ENCODE assay signal across 24 cellular contexts in genomic region chr6:167720456-167721285, GRCh38.
DNase-seq lines count a peak whose midpoint lies in the region; FAIRE-seq and TF ChIP-seq lines count a peak whose summit lies in the region.
"Had no signal": no experiment of that assay in that cellular context is flagged by ENCODE, and none has a peak within 500 bp of the region (broad histone marks: within the 10 kb centered on the region; RNA-seq: fewer than 3 reads in every experiment).

No MANE protein-coding gene starts in this region.

- peak; percentile 45 for DNase-seq in activated effector memory CD4-positive, alpha-beta T cell treated with anti-CD3 and anti-CD28 coated beads, Interleukin-2, amount 50 U/mL, for 16 hours
- DNase-seq in activated effector memory CD4-positive, alpha-beta T cell treated with Interleukin-2 at 50 U/mL for 16 hours, result no peak
- DNase-seq in islet precursor cell (peak; percentile 51), type B pancreatic cell (ENCODE audit: extremely low spot score, unreplicated experiment) (peak; percentile 48), OCI-LY7 (ENCODE audit: low spot score) (no peak), small intestine (no peak), SIG-M5 (lab: John Stamatoyannopoulos, UW) (no peak)
- DNase-seq: Calu3; CD8-positive, alpha-beta memory T cell; DMS153; H9; HFFc6; MM.1S; NCI-H1048; NCI-H1436; NCI-H187 treated with DMSO at 0.1 percent for 48 hours; NCI-H2227 treated with DMSO at 0.1 percent for 48 hours; NCI-H82 had no signal

- H3K4me3 Mint-ChIP-seq in nephron, result no peak overlapping the region
- H3K4me3 Mint-ChIP-seq in type B pancreatic cell, result no peak overlapping the region
- H3K4me3 Mint-ChIP-seq: CD8-positive, alpha-beta memory T cell; H9; HFFc6 had no signal

- H3K27me3 Mint-ChIP-seq in nephron (ENCODE audit: low read depth) (peaks cover 20% of the 10 kb centered on the region), type B pancreatic cell (peaks cover 4% of the 10 kb centered on the region)

- no TSS peak for BruUV-seq in OCI-LY7 (replicated peaks; lab: Mats Ljungman, UMichigan)

- CTCF ChIA-PET in OCI-LY7 (lab: Charles Lee; ENCODE audit: unreplicated experiment), result no interaction called here

- no peaks in the 10 kb centered on the region for H3K27me3 ChIP-seq in small intestine (ENCODE audit: control insufficient read depth in 2 of 2, insufficient read depth in 2 of 2, low read length in 2 of 2)
- H3K27me3 ChIP-seq: Peyer's patch had no signal

- intact Hi-C loops in OCI-LY7 (cut with micrococcal nuclease; ENCODE audit: unreplicated experiment), result no loop called here

- H3K9me3 ChIP-seq in OCI-LY7 (ENCODE audit: low read length), result no peaks in the 10 kb centered on the region
- no peaks in the 10 kb centered on the region for H3K9me3 ChIP-seq in small intestine (ENCODE audit: control insufficient read depth, low read depth)

- no peaks in the 10 kb centered on the region for H3K79me2 ChIP-seq in OCI-LY7 (ENCODE audit: insufficient read depth, low read depth, low read length)

- no peak for TF ChIP-seq CTCF in nephron (IDR thresholded peaks at IDR 0.05; ENCODE audit: unreplicated experiment in 3 of 3)
- no peak for TF ChIP-seq CTCF in type B pancreatic cell (conservative IDR thresholded peaks at IDR 0.05)
- no peak for TF ChIP-seq CTCF in OCI-LY7 (conservative IDR thresholded peaks at IDR 0.05; ENCODE audit: low read length)

- H3K27ac ChIP-seq in OCI-LY7 (ENCODE audit: low read depth, low read length, poor library complexity, severe bottlenecking) (no peak overlapping the region), small intestine (ENCODE audit: low read depth in 1 of 2, low read length in 1 of 2) (no peak overlapping the region)
- H3K27ac ChIP-seq: C4-2B, Peyer's patch had no signal

- H3K9me2 ChIP-seq in OCI-LY7 (ENCODE audit: insufficient read depth, low read length), result no peaks in the 10 kb centered on the region

- H3K4me1 ChIP-seq in OCI-LY7 (ENCODE audit: insufficient read depth, low read length, poor library complexity, severe bottlenecking), result no peaks in the 10 kb centered on the region
- H3K4me1 ChIP-seq in small intestine (ENCODE audit: control insufficient read depth in 2 of 2, insufficient read depth in 1 of 2, low read depth in 1 of 2, low read length in 1 of 2), result no peaks in the 10 kb centered on the region
- H3K4me1 ChIP-seq: Peyer's patch had no signal

- POLR2A ChIA-PET in OCI-LY7 (lab: Charles Lee), result no interaction called here

- H3K27ac Mint-ChIP-seq in nephron (peak overlapping the region in 2 of 3 experiments; percentile 82 to 87), type B pancreatic cell (no peak overlapping the region)
- H3K27ac Mint-ChIP-seq: CD8-positive, alpha-beta memory T cell; HFFc6 had no signal

- H3K36me3 ChIP-seq in OCI-LY7 (ENCODE audit: insufficient read depth, low read length) (no peaks in the 10 kb centered on the region), small intestine (ENCODE audit: control insufficient read depth in 2 of 2, insufficient read depth in 2 of 2, low read length in 2 of 2) (no peaks in the 10 kb centered on the region)
- H3K36me3 ChIP-seq: Peyer's patch had no signal

- H3K4me3 ChIP-seq in OCI-LY7 (ENCODE audit: low read depth, low read length, poor library complexity, severe bottlenecking), result no peak overlapping the region
- H3K4me3 ChIP-seq in small intestine (ENCODE audit: low read depth in 1 of 2, low read length in 2 of 2), result no peak overlapping the region
- H3K4me3 ChIP-seq: K562, Peyer's patch had no signal

- peaks cover 7% of the 10 kb centered on the region for H3K9me3 Mint-ChIP-seq in nephron
- peaks cover 4% of the 10 kb centered on the region for H3K9me3 Mint-ChIP-seq in type B pancreatic cell

- no peak for FAIRE-seq in small intestine (lab: Jason Lieb, UNC)
- FAIRE-seq: A204.1, GM12891, K562 had no signal

- H4K20me1 ChIP-seq in OCI-LY7 (ENCODE audit: insufficient read depth, low read length), result no peaks in the 10 kb centered on the region

- H3K36me3 Mint-ChIP-seq in nephron (ENCODE audit: low read depth), result no peaks in the 10 kb centered on the region
- H3K36me3 Mint-ChIP-seq in type B pancreatic cell, result no peaks in the 10 kb centered on the region

- H3K4me2 ChIP-seq in OCI-LY7 (ENCODE audit: low read length), result no peak overlapping the region

- no peak overlapping the region for H2AFZ ChIP-seq in OCI-LY7 (ENCODE audit: low read length)

- 87 to 92% (median 89%) methylated on average over 31 of the region's 31 CpGs for WGBS in small intestine, 3 donors

- H3K4me1 Mint-ChIP-seq in nephron, result peaks cover 9% of the 10 kb centered on the region
- no peaks in the 10 kb centered on the region for H3K4me1 Mint-ChIP-seq in type B pancreatic cell (ENCODE audit: unreplicated experiment)
- H3K4me1 Mint-ChIP-seq: CD8-positive, alpha-beta memory T cell had no signal

Comparison
In these comparisons a context has a peak if more than half of its experiments do, and no peak if none do; other contexts are left out.
1. DNase-seq: peak in activated effector memory CD4-positive, alpha-beta T cell treated with anti-CD3 and anti-CD28 coated beads, Interleukin-2, amount 50 U/mL, for 16 hours (single experiment), islet precursor cell (single experiment) and type B pancreatic cell (single experiment); none in activated effector memory CD4-positive, alpha-beta T cell treated with Interleukin-2 at 50 U/mL for 16 hours (single experiment), OCI-LY7 (single experiment), small intestine (single experiment) and SIG-M5 (single experiment).